ENCODE assay signal across 10 cellular contexts in genomic region chr16:11833951-11834695, GRCh38. TPM values are rescaled to one million over a fixed set of nuclear protein-coding genes. Genes with fewer than 3 reads are reported as not detected.
A peak's percentile ranks its signal among the peaks of the same experiment; 100 is the strongest.
DNase-seq lines count a peak whose midpoint lies in the region; ATAC-seq and TF ChIP-seq lines count a peak whose summit lies in the region.
"Had no signal": no experiment of that assay in that cellular context is flagged by ENCODE, and none has a peak within 500 bp of the region (broad histone marks: within the 10 kb centered on the region; RNA-seq: fewer than 3 reads in every experiment).

No MANE protein-coding gene starts in this region.

- H3K9me3 Mint-ChIP-seq in WTC11: no peaks in the 10 kb centered on the region

- ATAC-seq in WTC11 (no peak), left lung (peak; percentile 59), GM18870 (IDR thresholded peaks at IDR 0.05; ENCODE audit: unreplicated experiment) (no peak)

- H3K27me3 Mint-ChIP-seq in WTC11 (ENCODE audit: low read depth): no peaks in the 10 kb centered on the region; the same call in 1 of the 2 replicates

- H3K36me3 ChIP-seq in left lung: peaks cover 0 to 32% of the 10 kb centered on the region in 2 donors
- no peaks in the 10 kb centered on the region for H3K36me3 ChIP-seq in uterus

- no peak for TF ChIP-seq CTCF in WTC11 (IDR thresholded peaks at IDR 0.05)
- no peak for TF ChIP-seq CTCF in left lung (IDR thresholded peaks at IDR 0.05)
- no peak for TF ChIP-seq CTCF in uterus (IDR thresholded peaks at IDR 0.05)

- no peak for TF ChIP-seq POLR2A in uterus (IDR thresholded peaks at IDR 0.05)

- CTCF ChIA-PET in WTC11 (lab: Charles Lee): no interaction called here

- H3K36me3 Mint-ChIP-seq in WTC11: peaks cover 29% of the 10 kb centered on the region

- H3K27ac Mint-ChIP-seq in WTC11: peak overlapping the region; percentile 35; the same call in 1 of the 2 replicates

- H3K4me3 ChIP-seq in left lung (no peak overlapping the region), uterus (no peak overlapping the region)

- H3K4me3 Mint-ChIP-seq in WTC11: no peak overlapping the region

- H3K27ac ChIP-seq in left lung: no peak overlapping the region
- H3K27ac ChIP-seq in uterus: no peak overlapping the region

- peaks cover 11% of the 10 kb centered on the region for H3K4me1 Mint-ChIP-seq in WTC11

- H3K27me3 ChIP-seq in left lung (no peaks in the 10 kb centered on the region), uterus (no peaks in the 10 kb centered on the region)

- POLR2A ChIA-PET in WTC11 (lab: Charles Lee): no interaction called here

- H3K4me1 ChIP-seq in left lung: peaks cover 0 to 15% of the 10 kb centered on the region in 2 donors
- no peaks in the 10 kb centered on the region for H3K4me1 ChIP-seq in uterus

- no peaks in the 10 kb centered on the region for H3K9me3 ChIP-seq in left lung
- no peaks in the 10 kb centered on the region for H3K9me3 ChIP-seq in uterus

- peak; percentile 37 for DNase-seq in AG08396 (ENCODE audit: low spot score)
- DNase-seq in HuH-7 (ENCODE audit: low spot score): peak; percentile 27
- DNase-seq in WTC11 (ENCODE audit: low spot score): no peak
- DNase-seq in left lung: no peak
- DNase-seq in mucosa of gallbladder (ENCODE audit: low spot score): no peak
- DNase-seq in hypothalamus (lab: John Stamatoyannopoulos, UW): no peak
- DNase-seq in uterus: no peak
- DNase-seq: dermis blood vessel endothelial cell, islet precursor cell had no signal

- intact Hi-C loops in left lung (cut with DNase I) (no loop called here), uterus (cut with DNase I; ENCODE audit: low total_unique reads) (no loop called here)

TF ChIP-seq in WTC11, 78 proteins besides CTCF, POLR2A, EP300 and RAD21:
- TF ChIP-seq, protein P1, sequence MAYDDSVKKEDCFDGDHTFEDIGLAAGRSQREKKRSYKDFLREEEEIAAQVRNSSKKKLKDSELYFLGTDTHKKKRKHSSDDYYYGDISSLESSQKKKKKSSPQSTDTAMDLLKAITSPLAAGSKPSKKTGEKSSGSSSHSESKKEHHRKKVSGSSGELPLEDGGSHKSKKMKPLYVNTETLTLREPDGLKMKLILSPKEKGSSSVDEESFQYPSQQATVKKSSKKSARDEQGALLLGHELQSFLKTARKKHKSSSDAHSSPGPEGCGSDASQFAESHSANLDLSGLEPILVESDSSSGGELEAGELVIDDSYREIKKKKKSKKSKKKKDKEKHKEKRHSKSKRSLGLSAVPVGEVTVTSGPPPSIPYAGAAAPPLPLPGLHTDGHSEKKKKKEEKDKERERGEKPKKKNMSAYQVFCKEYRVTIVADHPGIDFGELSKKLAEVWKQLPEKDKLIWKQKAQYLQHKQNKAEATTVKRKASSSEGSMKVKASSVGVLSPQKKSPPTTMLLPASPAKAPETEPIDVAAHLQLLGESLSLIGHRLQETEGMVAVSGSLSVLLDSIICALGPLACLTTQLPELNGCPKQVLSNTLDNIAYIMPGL (CRISPR knock-in tag; IDR thresholded peaks at IDR 0.05): no peak
- TF ChIP-seq GABPB1 (CRISPR knock-in tag; IDR thresholded peaks at IDR 0.05): peak; percentile 76
TF ChIP-seq in WTC11: peak in this region for 1.

RNA-seq across cellular contexts. Expression of gene RSL1D1, which starts 17.2 kb away (rescaled TPM):
- total RNA-seq in WTC11 (2021): 203 to 227 TPM (median 216 TPM) in 3 replicates
- 100 to 1,000 TPM in 1 of 2 donors, 10 to 100 TPM in 1; 88.3 to 102 TPM for total RNA-seq in left lung
- 80.7 TPM for total RNA-seq in mucosa of gallbladder
- 100 to 1,000 TPM in 3 of 4 donors, 10 to 100 TPM in 1; 97.9 to 484 (median 164) TPM for total RNA-seq in uterus

RNA-seq across cellular contexts. Expression of gene ZC3H7A, which starts 37.1 kb away (rescaled TPM):
- total RNA-seq in WTC11 (2021): 39.9 to 45.9 TPM (median 43.0 TPM) in 3 replicates
- total RNA-seq in left lung: 10 to 100 TPM; 48.3 to 48.9 TPM
- 47.1 TPM for total RNA-seq in mucosa of gallbladder
- 10 to 100 TPM; 40.9 to 91.2 (median 67.5) TPM for total RNA-seq in uterus

Comparison
In these comparisons a context has a peak if more than half of its experiments do, and no peak if none do; other contexts are left out.
1. DNase-seq: peak in AG08396 (single experiment) and HuH-7 (single experiment); none in WTC11 (single experiment), left lung (0 of 2), mucosa of gallbladder (single experiment), hypothalamus (0 of 51) and uterus (0 of 2).